In genomic region chr3:73719877-73720276, GRCh38 we compare ENCODE assay signal across 10 cellular contexts.
DNase-seq lines count a peak whose midpoint lies in the region; ATAC-seq and TF ChIP-seq lines count a peak whose summit lies in the region.
"Had no signal": no experiment of that assay in that cellular context is flagged by ENCODE, and none has a peak within 500 bp of the region (broad histone marks: within the 10 kb centered on the region; RNA-seq: fewer than 3 reads in every experiment).

No MANE protein-coding gene starts in this region.

- POLR2A ChIA-PET in CD4-positive, alpha-beta T cell (lab: Charles Lee): no interaction called here
- POLR2A ChIA-PET in CD8-positive, alpha-beta T cell (lab: Charles Lee): interaction anchor here (0.8 kb wide), 1 partner anchor 13 kb away, joined by 4 read pairs; no protein-coding TSS in a partner anchor
- POLR2A ChIA-PET in activated CD4-positive, alpha-beta memory T cell treated with anti-CD3 and anti-CD28 coated beads for 36 hours (lab: Charles Lee): no interaction called here

- 9% methylated on average over 6 of the region's 6 CpGs for WGBS in esophagus muscularis mucosa

- no peak for TF ChIP-seq EP300 in esophagus muscularis mucosa (IDR thresholded peaks at IDR 0.05)

- no peaks in the 10 kb centered on the region for H3K9me3 ChIP-seq in esophagus muscularis mucosa
- H3K9me3 ChIP-seq in tibial artery: no peaks in the 10 kb centered on the region
- H3K9me3 ChIP-seq in CD4-positive, alpha-beta T cell (ENCODE audit: control insufficient read depth, low read length): no peaks in the 10 kb centered on the region
- no peaks in the 10 kb centered on the region for H3K9me3 ChIP-seq in CD8-positive, alpha-beta T cell (ENCODE audit: low read length)

- H3K27me3 ChIP-seq in esophagus muscularis mucosa (no peaks in the 10 kb centered on the region), tibial artery (no peaks in the 10 kb centered on the region)
- H3K27me3 ChIP-seq in CD4-positive, alpha-beta T cell (ENCODE audit: control insufficient read depth, insufficient read depth, low read length): no peaks in the 10 kb centered on the region
- no peaks in the 10 kb centered on the region for H3K27me3 ChIP-seq in CD8-positive, alpha-beta T cell (ENCODE audit: insufficient read depth, low read length)

- TF ChIP-seq CTCF in esophagus muscularis mucosa (IDR thresholded peaks at IDR 0.05) (no peak), nephron progenitor cell (IDR thresholded peaks at IDR 0.05) (no peak), tibial artery (IDR thresholded peaks at IDR 0.05) (no peak)
- TF ChIP-seq CTCF in CD4-positive, alpha-beta T cell (IDR thresholded peaks at IDR 0.05): no peak
- TF ChIP-seq CTCF in CD8-positive, alpha-beta T cell (IDR thresholded peaks at IDR 0.05): no peak

- H3K4me3 Mint-ChIP-seq in nephron progenitor cell: no peak overlapping the region
- H3K4me3 Mint-ChIP-seq in CD4-positive, alpha-beta T cell: no peak overlapping the region
- H3K4me3 Mint-ChIP-seq in CD8-positive, alpha-beta T cell: no peak overlapping the region
- no peak overlapping the region for H3K4me3 Mint-ChIP-seq in activated CD4-positive, alpha-beta memory T cell treated with anti-CD3 and anti-CD28 coated beads for 36 hours
- H3K4me3 Mint-ChIP-seq: stimulated activated naive CD8-positive, alpha-beta T cell treated with anti-CD3 and anti-CD28 coated beads, Interleukin-15, Interleukin-2, amounts not matched to agents 100 ng/mL and 50 ng/mL, for 24 hours had no signal

- H3K9me3 Mint-ChIP-seq in nephron progenitor cell: peaks cover 8% of the 10 kb centered on the region
- H3K9me3 Mint-ChIP-seq in CD4-positive, alpha-beta T cell: peaks cover 7% of the 10 kb centered on the region
- H3K9me3 Mint-ChIP-seq in CD8-positive, alpha-beta T cell: peaks cover 5% of the 10 kb centered on the region
- peaks cover 5% of the 10 kb centered on the region for H3K9me3 Mint-ChIP-seq in activated CD4-positive, alpha-beta memory T cell treated with anti-CD3 and anti-CD28 coated beads for 36 hours

- no peaks in the 10 kb centered on the region for H3K36me3 Mint-ChIP-seq in nephron progenitor cell (ENCODE audit: low read depth)
- no peaks in the 10 kb centered on the region for H3K36me3 Mint-ChIP-seq in CD4-positive, alpha-beta T cell (ENCODE audit: low read depth)
- no peaks in the 10 kb centered on the region for H3K36me3 Mint-ChIP-seq in CD8-positive, alpha-beta T cell
- no peaks in the 10 kb centered on the region for H3K36me3 Mint-ChIP-seq in activated CD4-positive, alpha-beta memory T cell treated with anti-CD3 and anti-CD28 coated beads for 36 hours

- H3K4me1 ChIP-seq in esophagus muscularis mucosa (peaks cover 7 to 25% (median 23%) of the 10 kb centered on the region in 4 donors), tibial artery (peaks cover 0 to 25% (median 6%) of the 10 kb centered on the region in 4 donors)
- no peaks in the 10 kb centered on the region for H3K4me1 ChIP-seq in CD8-positive, alpha-beta T cell (ENCODE audit: insufficient read depth, low read length)

- CTCF ChIA-PET in CD4-positive, alpha-beta T cell (lab: Charles Lee): no interaction called here
- CTCF ChIA-PET in CD8-positive, alpha-beta T cell (lab: Charles Lee): no interaction called here
- CTCF ChIA-PET in activated CD4-positive, alpha-beta memory T cell treated with anti-CD3 and anti-CD28 coated beads for 36 hours (lab: Charles Lee): no interaction called here

- TF ChIP-seq POLR2A in esophagus muscularis mucosa (IDR thresholded peaks at IDR 0.05; ENCODE audit: low read depth): no peak

- ATAC-seq in SK-N-SH treated with all-trans-retinoic acid at 6 μM for 48 hours: peak; percentile 76
- no peak for ATAC-seq in CD4-positive, alpha-beta T cell (ENCODE audit: poor library complexity)
- ATAC-seq in CD8-positive, alpha-beta T cell: no peak

- intact Hi-C loops in esophagus muscularis mucosa (cut with DNase I): no loop called here
- intact Hi-C loops in tibial artery (cut with DNase I; ENCODE audit: low total_unique reads): no loop called here
- intact Hi-C loops in CD4-positive, alpha-beta T cell (cut with DNase I, micrococcal nuclease): no loop called here
- intact Hi-C loops in CD8-positive, alpha-beta T cell (cut with DNase I, micrococcal nuclease): no loop called here
- intact Hi-C loops in activated CD4-positive, alpha-beta memory T cell treated with anti-CD3 and anti-CD28 coated beads for 36 hours (cut with micrococcal nuclease): no loop called here

- DNase-seq in esophagus muscularis mucosa (ENCODE audit: extremely low spot score) (no peak), nephron progenitor cell (no peak), tibial artery (peak in 1 of 2 donors; percentile 25)
- DNase-seq in CD4-positive, alpha-beta T cell: no peak
- no peak for DNase-seq in CD8-positive, alpha-beta T cell
- DNase-seq in activated CD4-positive, alpha-beta memory T cell treated with anti-CD3 and anti-CD28 coated beads for 36 hours: no peak
- DNase-seq: COR-L47, MM.1S had no signal

- H3K36me3 ChIP-seq in esophagus muscularis mucosa (no peaks in the 10 kb centered on the region), tibial artery (no peaks in the 10 kb centered on the region)
- no peaks in the 10 kb centered on the region for H3K36me3 ChIP-seq in CD8-positive, alpha-beta T cell (ENCODE audit: insufficient read depth, low read length)

- peak overlapping the region; percentile 86 for H3K27ac Mint-ChIP-seq in nephron progenitor cell
- H3K27ac Mint-ChIP-seq in CD4-positive, alpha-beta T cell: no peak overlapping the region
- H3K27ac Mint-ChIP-seq in CD8-positive, alpha-beta T cell: no peak overlapping the region
- H3K27ac Mint-ChIP-seq in activated CD4-positive, alpha-beta memory T cell treated with anti-CD3 and anti-CD28 coated beads for 36 hours: no peak overlapping the region
- H3K27ac Mint-ChIP-seq: stimulated activated naive CD8-positive, alpha-beta T cell treated with anti-CD3 and anti-CD28 coated beads, Interleukin-15, Interleukin-2, amounts not matched to agents 100 ng/mL and 50 ng/mL, for 24 hours had no signal

- H3K27me3 Mint-ChIP-seq in nephron progenitor cell (ENCODE audit: low read depth, poor library complexity): peaks cover 6% of the 10 kb centered on the region
- no peaks in the 10 kb centered on the region for H3K27me3 Mint-ChIP-seq in CD4-positive, alpha-beta T cell
- H3K27me3 Mint-ChIP-seq in CD8-positive, alpha-beta T cell (ENCODE audit: low read depth): no peaks in the 10 kb centered on the region
- H3K27me3 Mint-ChIP-seq in activated CD4-positive, alpha-beta memory T cell treated with anti-CD3 and anti-CD28 coated beads for 36 hours: no peaks in the 10 kb centered on the region

- H3K4me1 Mint-ChIP-seq in nephron progenitor cell: peaks cover 16% of the 10 kb centered on the region
- H3K4me1 Mint-ChIP-seq in CD4-positive, alpha-beta T cell (ENCODE audit: low read depth): no peaks in the 10 kb centered on the region
- H3K4me1 Mint-ChIP-seq in CD8-positive, alpha-beta T cell (ENCODE audit: low read depth): no peaks in the 10 kb centered on the region
- no peaks in the 10 kb centered on the region for H3K4me1 Mint-ChIP-seq in activated CD4-positive, alpha-beta memory T cell treated with anti-CD3 and anti-CD28 coated beads for 36 hours (ENCODE audit: low read depth)

- H3K27ac ChIP-seq in esophagus muscularis mucosa (replicated peaks in 1 of 4) (peak overlapping the region; percentile 66 to 83 (median 72)), tibial artery (peak overlapping the region; percentile 62)
- no peak overlapping the region for H3K27ac ChIP-seq in CD4-positive, alpha-beta T cell (ENCODE audit: low read depth, low read length)
- no peak overlapping the region for H3K27ac ChIP-seq in CD8-positive, alpha-beta T cell (ENCODE audit: low read depth, low read length)

- H3K4me3 ChIP-seq in esophagus muscularis mucosa: peak overlapping the region; percentile 26 to 29 (median 26)
- H3K4me3 ChIP-seq in tibial artery: peak overlapping the region; percentile 19 to 23
- H3K4me3 ChIP-seq in CD8-positive, alpha-beta T cell (ENCODE audit: low read depth, low read length): no peak overlapping the region

TF ChIP-seq in SK-N-SH treated with all-trans-retinoic acid at 6 μM for 48 hours, 23 proteins besides CTCF, POLR2A, EP300 and RAD21 (continues in another document):
- TF ChIP-seq RARB (CRISPR knock-in tag; IDR thresholded peaks at IDR 0.05): no peak
- TF ChIP-seq ZFP3 (CRISPR knock-in tag; IDR thresholded peaks at IDR 0.05): no peak
- TF ChIP-seq BACH2 (CRISPR knock-in tag; IDR thresholded peaks at IDR 0.05; ENCODE audit: borderline replicate concordance): no peak
- TF ChIP-seq ESRRG (CRISPR knock-in tag; IDR thresholded peaks at IDR 0.05): no peak
- TF ChIP-seq CREB5 (CRISPR knock-in tag; IDR thresholded peaks at IDR 0.05; ENCODE audit: low read depth): no peak
- TF ChIP-seq PPARA (CRISPR knock-in tag; IDR thresholded peaks at IDR 0.05; ENCODE audit: borderline replicate concordance): no peak
- no peak for TF ChIP-seq ISL1 (CRISPR knock-in tag; IDR thresholded peaks at IDR 0.05)
- TF ChIP-seq, protein P1, sequence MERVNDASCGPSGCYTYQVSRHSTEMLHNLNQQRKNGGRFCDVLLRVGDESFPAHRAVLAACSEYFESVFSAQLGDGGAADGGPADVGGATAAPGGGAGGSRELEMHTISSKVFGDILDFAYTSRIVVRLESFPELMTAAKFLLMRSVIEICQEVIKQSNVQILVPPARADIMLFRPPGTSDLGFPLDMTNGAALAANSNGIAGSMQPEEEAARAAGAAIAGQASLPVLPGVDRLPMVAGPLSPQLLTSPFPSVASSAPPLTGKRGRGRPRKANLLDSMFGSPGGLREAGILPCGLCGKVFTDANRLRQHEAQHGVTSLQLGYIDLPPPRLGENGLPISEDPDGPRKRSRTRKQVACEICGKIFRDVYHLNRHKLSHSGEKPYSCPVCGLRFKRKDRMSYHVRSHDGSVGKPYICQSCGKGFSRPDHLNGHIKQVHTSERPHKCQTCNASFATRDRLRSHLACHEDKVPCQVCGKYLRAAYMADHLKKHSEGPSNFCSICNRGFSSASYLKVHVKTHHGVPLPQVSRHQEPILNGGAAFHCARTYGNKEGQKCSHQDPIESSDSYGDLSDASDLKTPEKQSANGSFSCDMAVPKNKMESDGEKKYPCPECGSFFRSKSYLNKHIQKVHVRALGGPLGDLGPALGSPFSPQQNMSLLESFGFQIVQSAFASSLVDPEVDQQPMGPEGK (CRISPR knock-in tag; IDR thresholded peaks at IDR 0.05; ENCODE audit: borderline replicate concordance): no peak
- no peak for TF ChIP-seq ZNF70 (CRISPR knock-in tag; IDR thresholded peaks at IDR 0.05)
- TF ChIP-seq TOX (CRISPR knock-in tag; IDR thresholded peaks at IDR 0.05; ENCODE audit: borderline replicate concordance): no peak

Comparison
In these comparisons a context has a peak if more than half of its experiments do, and no peak if none do; other contexts are left out.
1. H3K27ac ChIP-seq: peak in esophagus muscularis mucosa (4 of 4) and tibial artery (2 of 2); none in CD4-positive, alpha-beta T cell (single experiment) and CD8-positive, alpha-beta T cell (single experiment).